ENCODE assay signal across 12 cellular contexts in the genomic region with DNA sequence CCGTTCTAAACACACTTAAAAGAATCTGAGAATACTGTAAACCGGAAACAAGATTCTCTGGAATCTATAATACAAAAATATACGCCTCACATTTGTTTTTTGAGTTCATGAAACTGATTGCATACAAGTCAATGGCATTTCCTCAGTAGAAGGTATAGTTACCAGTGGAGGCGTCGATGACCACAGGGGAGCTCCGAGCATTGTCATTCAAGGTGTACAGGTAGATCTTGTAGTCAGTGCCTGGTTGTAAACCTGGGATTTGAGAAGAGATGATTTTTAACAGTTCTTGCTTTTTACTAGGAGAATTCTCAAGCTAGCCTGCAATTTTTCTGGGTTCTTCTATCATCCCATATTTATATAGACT.
DNase-seq lines count a peak whose midpoint lies in the region; ATAC-seq and TF ChIP-seq lines count a peak whose summit lies in the region.
"Had no signal": no experiment of that assay in that cellular context is flagged by ENCODE, and none has a peak within 500 bp of the region (broad histone marks: within the 10 kb centered on the region; RNA-seq: fewer than 3 reads in every experiment).

No MANE protein-coding gene starts in this region.

- H3F3A ChIP-seq in GM23248 (ENCODE audit: insufficient read depth): peaks cover 99% of the 10 kb centered on the region

- no peak overlapping the region for H3K4me3 ChIP-seq in GM23248
- H3K4me3 ChIP-seq: HAP-1 had no signal

- TF ChIP-seq CTCF in chondrocyte (IDR thresholded peaks at IDR 0.05) (no peak), osteocyte (IDR thresholded peaks at IDR 0.05) (no peak)

- 0 out of 2 replicates have a peak, but pooled peaks cover 5% of the 10 kb centered on the region for H3K79me2 ChIP-seq in GM23248 (ENCODE audit: insufficient read depth)

- DNase-seq in GM23248: no peak
- no peak for DNase-seq in chondrocyte (ENCODE audit: low spot score)
- no peak for DNase-seq in osteocyte (ENCODE audit: extremely low spot score, unreplicated experiment)
- DNase-seq in NCI-H1694 (lab: John Stamatoyannopoulos, UW): no peak
- DNase-seq in left lobe of liver (ENCODE audit: low spot score): no peak
- DNase-seq in caudate nucleus (lab: John Stamatoyannopoulos, UW): no peak
- DNase-seq: AML-193; CD4-positive, alpha-beta T cell; DMS79 treated with DMSO at 0.1 percent for 48 hours; GF-D8 had no signal

- whole genome bisulfite sequencing in GM23248 (ENCODE audit: low coverage in 1 of 2, low lambda C conversion rate in 2 of 2, missing lambda C conversion rate in 2 of 2), 2 experiments: 92% methylated on average over 6 of the region's 6 CpGs

- H4K20me1 ChIP-seq in GM23248 (ENCODE audit: insufficient read depth): peaks cover 19% of the 10 kb centered on the region

- no peaks in the 10 kb centered on the region for H3K9me2 ChIP-seq in GM23248 (ENCODE audit: insufficient read depth)

- H3K4me3 Mint-ChIP-seq in chondrocyte (ENCODE audit: unreplicated experiment): peak overlapping the region; percentile 2
- no peak overlapping the region for H3K4me3 Mint-ChIP-seq in osteocyte (ENCODE audit: unreplicated experiment)
- H3K4me3 Mint-ChIP-seq: CD4-positive, alpha-beta T cell had no signal

- no peaks in the 10 kb centered on the region for H3K4me1 ChIP-seq in GM23248 (ENCODE audit: insufficient read depth)

- no peak overlapping the region for H2AFZ ChIP-seq in GM23248

- peak overlapping the region; percentile 11 for H3K9ac ChIP-seq in GM23248

- no peaks in the 10 kb centered on the region for H3K27me3 ChIP-seq in GM23248 (replicated peaks; ENCODE audit: insufficient read depth)

- H3K36me3 ChIP-seq in GM23248 (ENCODE audit: low read depth): peaks cover 97% of the 10 kb centered on the region

- no peaks in the 10 kb centered on the region for H3K9me3 ChIP-seq in GM23248 (ENCODE audit: low read depth)
- H3K9me3 ChIP-seq: HAP-1 had no signal

- H3K4me1 Mint-ChIP-seq in chondrocyte (ENCODE audit: low read depth) (peaks cover 84% of the 10 kb centered on the region), osteocyte (ENCODE audit: unreplicated experiment) (peaks cover 49% of the 10 kb centered on the region)

- ATAC-seq in left lobe of liver: no peak

- peak overlapping the region; percentile 70 for H3K27ac ChIP-seq in GM23248
- H3K27ac ChIP-seq in caudate nucleus (ENCODE audit: low read depth, low read length): no peak overlapping the region
- H3K27ac ChIP-seq: C4-2B had no signal

- H3K9me3 Mint-ChIP-seq in chondrocyte (ENCODE audit: low read depth) (no peaks in the 10 kb centered on the region), osteocyte (ENCODE audit: unreplicated experiment) (no peaks in the 10 kb centered on the region)
- H3K9me3 Mint-ChIP-seq: CD4-positive, alpha-beta T cell had no signal

- H3K36me3 Mint-ChIP-seq in chondrocyte (ENCODE audit: low read depth) (peaks cover 85% of the 10 kb centered on the region), osteocyte (ENCODE audit: unreplicated experiment) (peaks cover 85% of the 10 kb centered on the region)

- H3K4me2 ChIP-seq in GM23248 (ENCODE audit: unreplicated experiment): no peak overlapping the region

- in situ Hi-C loops in GM23248 (cut with MboI): no loop called here

- H3K27me3 Mint-ChIP-seq in chondrocyte (ENCODE audit: low read depth): no peaks in the 10 kb centered on the region
- no peaks in the 10 kb centered on the region for H3K27me3 Mint-ChIP-seq in osteocyte (ENCODE audit: unreplicated experiment)
- H3K27me3 Mint-ChIP-seq: CD4-positive, alpha-beta T cell had no signal

- peak overlapping the region; percentile 88 for H3K27ac Mint-ChIP-seq in chondrocyte (ENCODE audit: unreplicated experiment)
- H3K27ac Mint-ChIP-seq in osteocyte (ENCODE audit: unreplicated experiment): peak overlapping the region; percentile 84
- H3K27ac Mint-ChIP-seq: CD4-positive, alpha-beta T cell had no signal
